ENCODE assay signal across 8 cellular contexts in the genomic region with DNA sequence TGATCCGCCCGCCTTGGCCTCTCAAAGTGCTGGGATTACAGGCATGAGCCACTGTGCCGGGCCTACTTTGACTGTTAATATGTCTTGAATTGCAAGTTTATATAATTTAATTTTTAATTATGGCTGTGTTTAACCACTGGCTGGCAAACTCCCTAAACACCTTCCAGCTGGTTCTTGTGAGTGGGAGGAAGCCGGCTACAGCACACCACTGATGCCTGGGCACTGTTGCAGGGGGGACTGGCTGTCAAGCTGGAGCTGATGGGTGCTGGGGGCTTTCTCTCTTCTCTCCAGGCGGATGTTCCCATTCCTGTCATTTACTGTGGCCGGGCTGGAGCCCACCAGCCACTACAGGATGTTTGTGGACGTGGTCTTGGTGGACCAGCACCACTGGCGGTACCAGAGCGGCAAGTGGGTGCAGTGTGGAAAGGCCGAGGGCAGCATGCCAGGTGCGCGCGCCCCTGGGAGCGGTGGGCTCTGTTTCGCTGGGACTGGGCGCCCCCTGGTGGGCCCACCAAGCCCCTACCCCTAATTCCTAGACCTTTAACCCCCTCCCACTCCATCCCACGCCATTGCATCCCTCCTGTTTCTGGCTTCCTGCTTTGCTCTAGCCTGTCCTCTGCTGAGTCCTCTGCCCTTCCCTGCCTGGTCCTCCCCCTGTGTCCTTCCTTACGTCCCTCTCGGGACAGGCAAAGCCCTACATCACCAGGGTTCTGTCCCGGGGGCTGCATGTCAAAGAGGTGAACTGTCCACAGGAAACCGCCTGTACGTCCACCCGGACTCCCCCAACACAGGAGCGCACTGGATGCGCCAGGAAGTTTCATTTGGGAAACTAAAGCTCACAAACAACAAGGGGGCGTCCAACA. TPM values are rescaled to one million over a fixed set of nuclear protein-coding genes. Genes with fewer than 3 reads are reported as not detected.
DNase-seq lines count a peak whose midpoint lies in the region; ATAC-seq and TF ChIP-seq lines count a peak whose summit lies in the region.

No MANE protein-coding gene starts in this region.

- peaks cover 12% of the 10 kb centered on the region for H3K4me1 Mint-ChIP-seq in CD4-positive, alpha-beta T cell (ENCODE audit: low read depth)

- H3K23ac ChIP-seq in trophoblast cell (ENCODE audit: low read length): no peak overlapping the region

- no peak overlapping the region for H3K9ac ChIP-seq in Karpas-422 (ENCODE audit: low read length)
- no peak overlapping the region for H3K9ac ChIP-seq in trophoblast cell (ENCODE audit: low read length)

- H2AFZ ChIP-seq in Karpas-422 (ENCODE audit: low read length) (no peak overlapping the region), trophoblast cell (ENCODE audit: insufficient read depth, low read length, poor library complexity) (no peak overlapping the region)

- TF ChIP-seq POLR2A in suprapubic skin (IDR thresholded peaks at IDR 0.05): no peak

- no peak overlapping the region for H3K27ac ChIP-seq in CD4-positive, alpha-beta T cell (ENCODE audit: low read depth, low read length)
- H3K27ac ChIP-seq in Karpas-422 (ENCODE audit: low read length) (no peak overlapping the region), suprapubic skin (no peak overlapping the region), trophoblast cell (ENCODE audit: low read depth, low read length) (no peak overlapping the region)

- H3K79me2 ChIP-seq in Karpas-422 (ENCODE audit: low read length) (no peaks in the 10 kb centered on the region), trophoblast cell (ENCODE audit: control insufficient read depth, insufficient read depth, low read length, poor library complexity) (no peaks in the 10 kb centered on the region)

- H3K4me2 ChIP-seq in Karpas-422 (ENCODE audit: low read depth, low read length, poor library complexity, severe bottlenecking) (no peak overlapping the region), trophoblast cell (ENCODE audit: low read length) (no peak overlapping the region)

- peaks cover 5% of the 10 kb centered on the region for H3K4me1 ChIP-seq in Karpas-422 (ENCODE audit: low read length)
- no peaks in the 10 kb centered on the region for H3K4me1 ChIP-seq in suprapubic skin
- no peaks in the 10 kb centered on the region for H3K4me1 ChIP-seq in trophoblast cell (ENCODE audit: control insufficient read depth in 1 of 2, insufficient read depth in 2 of 2, low read length in 2 of 2)

- no peak overlapping the region for H4K12ac ChIP-seq in trophoblast cell (ENCODE audit: low read depth, low read length)

- H3K4me3 Mint-ChIP-seq in CD4-positive, alpha-beta T cell: no peak overlapping the region

- peak; percentile 67 for ATAC-seq in CD4-positive, alpha-beta T cell (ENCODE audit: poor library complexity)
- no peak for ATAC-seq in HG02840 (IDR thresholded peaks at IDR 0.05; ENCODE audit: low FRiP score, unreplicated experiment)

- no peak overlapping the region for H2AK5ac ChIP-seq in trophoblast cell (ENCODE audit: low read length)

- no peak overlapping the region for H2BK5ac ChIP-seq in trophoblast cell (ENCODE audit: low read depth, low read length, poor library complexity)

- CTCF ChIA-PET in CD4-positive, alpha-beta T cell (lab: Charles Lee): interaction anchor here (1.1 to 4.0 kb wide), 3 partner anchors 10 to 45 kb away, joined by 3 to 19 read pairs (median 4); a partner anchor contains a TSS

- H4K91ac ChIP-seq in trophoblast cell (ENCODE audit: low read depth, low read length): no peak overlapping the region

- no peaks in the 10 kb centered on the region for H3K79me1 ChIP-seq in trophoblast cell (ENCODE audit: low read length)

- H3K9me3 Mint-ChIP-seq in CD4-positive, alpha-beta T cell: no peaks in the 10 kb centered on the region

- H3K36me3 ChIP-seq in Karpas-422 (ENCODE audit: insufficient read depth, low read length) (no peaks in the 10 kb centered on the region), suprapubic skin (no peaks in the 10 kb centered on the region), trophoblast cell (ENCODE audit: control insufficient read depth in 1 of 2, insufficient read depth in 2 of 2, low read length in 2 of 2) (no peaks in the 10 kb centered on the region)

- H3K27me3 ChIP-seq in CD4-positive, alpha-beta T cell (ENCODE audit: control insufficient read depth, insufficient read depth, low read length): no peaks in the 10 kb centered on the region
- H3K27me3 ChIP-seq in Karpas-422 (ENCODE audit: low read length): no peaks in the 10 kb centered on the region
- peaks cover 61% of the 10 kb centered on the region for H3K27me3 ChIP-seq in suprapubic skin
- no peaks in the 10 kb centered on the region for H3K27me3 ChIP-seq in trophoblast cell (ENCODE audit: insufficient read depth, low read length)

- TF ChIP-seq EP300 in suprapubic skin (IDR thresholded peaks at IDR 0.05): no peak

- no peaks in the 10 kb centered on the region for H3K9me2 ChIP-seq in Karpas-422 (replicated peaks; ENCODE audit: insufficient read depth, low read length)

- peak in 8 of 10 experiments; percentile 23 to 64 (median 40) for DNase-seq in CD4-positive, alpha-beta T cell
- DNase-seq in Karpas-422 (peak; percentile 73), germinal center (ENCODE audit: low spot score) (peak; percentile 59), suprapubic skin (ENCODE audit: low spot score in 2 of 2) (peak; percentile 40 to 53), HUDEP-2 (lab: John Stamatoyannopoulos, UW; ENCODE audit: unreplicated experiment in 76 of 76) (no peak), trophoblast cell (no peak)
- peak; percentile 37 for DNase-seq in activated CD4-positive, alpha-beta T cell treated with anti-CD3 and anti-CD28 coated beads, Interleukin-2, amount 50 U/mL, for 1 hour

- no peaks in the 10 kb centered on the region for H4K20me1 ChIP-seq in Karpas-422 (ENCODE audit: insufficient read depth, low read depth, low read length)

- no peak overlapping the region for H3K27ac Mint-ChIP-seq in CD4-positive, alpha-beta T cell

- intact Hi-C loops in CD4-positive, alpha-beta T cell (cut with DNase I, micrococcal nuclease): loop anchor here (1.0 kb wide), 2 partner anchors 43 to 78 kb away; no protein-coding TSS in a partner anchor

- H4K8ac ChIP-seq in trophoblast cell (ENCODE audit: low read depth, low read length): no peak overlapping the region

- H3K4ac ChIP-seq in trophoblast cell (ENCODE audit: low read depth, low read length): no peak overlapping the region

- H3K4me3 ChIP-seq in Karpas-422 (ENCODE audit: low read length): no peak overlapping the region
- no peak overlapping the region for H3K4me3 ChIP-seq in suprapubic skin
- H3K4me3 ChIP-seq in trophoblast cell (ENCODE audit: low read depth, low read length): no peak overlapping the region

- H3K18ac ChIP-seq in trophoblast cell (ENCODE audit: low read length): no peak overlapping the region

- no peaks in the 10 kb centered on the region for H3K27me3 Mint-ChIP-seq in CD4-positive, alpha-beta T cell

- no peaks in the 10 kb centered on the region for H3K9me3 ChIP-seq in CD4-positive, alpha-beta T cell (ENCODE audit: control insufficient read depth, low read length)
- H3K9me3 ChIP-seq in Karpas-422 (ENCODE audit: low read length) (no peaks in the 10 kb centered on the region), suprapubic skin (no peaks in the 10 kb centered on the region), trophoblast cell (ENCODE audit: insufficient read depth, low read depth, low read length) (no peaks in the 10 kb centered on the region)

- TF ChIP-seq CTCF in CD4-positive, alpha-beta T cell (IDR thresholded peaks at IDR 0.05): peak; percentile 60
- no peak for TF ChIP-seq CTCF in suprapubic skin (IDR thresholded peaks at IDR 0.05)

- no peak overlapping the region for H2BK12ac ChIP-seq in trophoblast cell (ENCODE audit: low read length)

- no peak overlapping the region for H2BK120ac ChIP-seq in trophoblast cell (ENCODE audit: insufficient read depth, low read length, poor library complexity)

- no peaks in the 10 kb centered on the region for H3K36me3 Mint-ChIP-seq in CD4-positive, alpha-beta T cell (ENCODE audit: low read depth)

- 47% methylated on average over 18 of the region's 26 CpGs for WGBS in suprapubic skin
- WGBS in trophoblast cell (ENCODE audit: extremely low coverage, insufficient coverage, insufficient read length): no CpG with 5 or more reads among the region's 26 CpGs

- no peak overlapping the region for H3K14ac ChIP-seq in trophoblast cell (ENCODE audit: low read length)

- POLR2A ChIA-PET in CD4-positive, alpha-beta T cell (lab: Charles Lee): interaction anchor here (0.5 to 0.9 kb wide), 3 partner anchors 9 to 60 kb away, joined by 3 read pairs; a partner anchor contains a TSS

RNA-seq across cellular contexts. Expression of a gene that starts 9.5 kb away (rescaled TPM):
- 10 to 100 TPM; 10.6 to 12.3 TPM for total RNA-seq in CD4-positive, alpha-beta T cell
- not detected in 2 replicates for total RNA-seq in Karpas-422 (2014; rRNA removed; shearing (Covaris generic); ENCODE audit: low replicate concordance)
- total RNA-seq in suprapubic skin: under 1 TPM in 1 of 4 donors, not detected in 3; 0.80 TPM
- not detected in 2 replicates for polyA plus RNA-seq in trophoblast cell (2013)

RNA-seq across cellular contexts. Expression of a gene that starts 48.6 kb away (rescaled TPM):
- total RNA-seq in CD4-positive, alpha-beta T cell: 1 to 10 TPM; 2.4 to 3.0 TPM
- 0.25 and 0.56 TPM in 2 replicates for total RNA-seq in Karpas-422 (2014; rRNA removed; shearing (Covaris generic); ENCODE audit: low replicate concordance)
- 10 to 100 TPM in 1 of 4 donors, 1 to 10 TPM in 3; 4.9 to 10.5 (median 8.4) TPM for total RNA-seq in suprapubic skin
- 4.6 and 4.8 TPM in 2 replicates for polyA plus RNA-seq in trophoblast cell (2013)

Comparison
In these comparisons a context has a peak if more than half of its experiments do, and no peak if none do; other contexts are left out.
1. DNase-seq: peak in CD4-positive, alpha-beta T cell (8 of 10), Karpas-422 (single experiment), activated CD4-positive, alpha-beta T cell treated with anti-CD3 and anti-CD28 coated beads, Interleukin-2, amount 50 U/mL, for 1 hour (single experiment), germinal center (single experiment) and suprapubic skin (2 of 2); none in HUDEP-2 (0 of 76) and trophoblast cell (0 of 2).
2. RNA of a gene that starts 9.5 kb away (total RNA-seq): 10.6 to 12.3 TPM in CD4-positive, alpha-beta T cell; 0.80 TPM in suprapubic skin and not detected in Karpas-422; every median in the first group is over 4 times any median in the second.